1 cellular context compared by ENCODE assay signal in the genomic region with DNA sequence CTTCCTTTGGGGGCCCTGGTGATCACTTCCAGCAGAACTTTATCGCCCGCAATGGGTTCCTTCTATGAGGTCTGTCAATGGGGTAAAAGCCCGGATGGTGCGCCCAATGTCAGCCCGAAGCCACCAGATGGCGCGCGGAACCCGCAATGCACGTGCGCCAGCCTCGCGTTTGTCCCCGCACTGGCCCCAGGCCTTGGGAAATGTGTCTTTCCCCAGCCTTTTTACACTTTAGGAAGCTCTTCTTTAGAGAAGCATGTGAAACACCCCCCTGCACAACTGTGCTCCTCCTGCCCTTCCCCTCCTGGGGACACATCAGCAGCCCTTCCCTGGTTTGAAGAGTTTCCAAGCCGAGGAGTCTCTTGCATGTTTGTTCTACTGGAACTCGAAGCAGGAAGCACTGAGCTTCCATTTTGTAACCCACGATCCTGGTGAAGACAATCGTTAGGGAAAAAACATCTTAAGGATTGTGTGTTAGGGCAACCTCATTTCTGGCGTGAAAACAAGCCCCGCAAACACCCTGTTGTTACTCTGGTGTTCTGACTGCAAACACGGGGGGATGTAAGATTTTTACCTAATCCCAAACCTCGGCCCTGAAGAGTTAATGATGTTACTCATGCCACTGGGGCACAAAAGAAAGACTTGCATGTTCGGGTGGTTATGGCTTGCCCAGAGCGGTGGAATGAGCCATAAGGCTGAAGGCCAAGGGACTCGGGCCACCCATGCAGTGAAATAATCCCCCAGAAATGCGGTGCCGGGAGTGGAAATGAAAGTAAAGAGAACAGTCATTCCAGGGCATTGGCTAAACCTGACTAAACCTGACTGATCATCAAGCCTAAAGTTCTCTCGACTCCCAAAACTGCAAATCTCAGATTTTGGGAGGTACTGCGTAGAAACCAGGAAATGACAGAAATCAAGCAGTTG.
TF ChIP-seq lines count a peak whose summit lies in the region.

No MANE protein-coding gene starts in this region.

TF ChIP-seq in K562, 482 proteins besides CTCF, POLR2A, EP300 and RAD21 (continued from another document and continues in another):
- TF ChIP-seq SNIP1 (IDR thresholded peaks at IDR 0.05; ENCODE audit: low read depth), result no peak
- TF ChIP-seq MTF1 (CRISPR knock-in tag; IDR thresholded peaks at IDR 0.05; ENCODE audit: borderline replicate concordance), result no peak
- TF ChIP-seq DPF2 (IDR thresholded peaks at IDR 0.05), result no peak
- TF ChIP-seq ZFP1 (CRISPR knock-in tag; IDR thresholded peaks at IDR 0.05), result no peak; the same call in 1 of the 2 replicates
- TF ChIP-seq PRPF4 (IDR thresholded peaks at IDR 0.05; ENCODE audit: insufficient read depth, low read depth, low read length, poor library complexity, severe bottlenecking), result no peak
- TF ChIP-seq CC2D1A (IDR thresholded peaks at IDR 0.05), result peak; percentile 96
- TF ChIP-seq MEF2A (IDR thresholded peaks at IDR 0.05; ENCODE audit: control insufficient read depth, low read depth, low read length), result no peak
- TF ChIP-seq DDX20 (tag; IDR thresholded peaks at IDR 0.05; ENCODE audit: low read depth), result peak; percentile 84
- TF ChIP-seq MXI1 (IDR thresholded peaks at IDR 0.05; ENCODE audit: low read depth, low read length), result no peak
- no peak for TF ChIP-seq RBM14 (IDR thresholded peaks at IDR 0.05; ENCODE audit: borderline replicate concordance, insufficient read depth, low read depth, low read length)
- TF ChIP-seq, protein P1, sequence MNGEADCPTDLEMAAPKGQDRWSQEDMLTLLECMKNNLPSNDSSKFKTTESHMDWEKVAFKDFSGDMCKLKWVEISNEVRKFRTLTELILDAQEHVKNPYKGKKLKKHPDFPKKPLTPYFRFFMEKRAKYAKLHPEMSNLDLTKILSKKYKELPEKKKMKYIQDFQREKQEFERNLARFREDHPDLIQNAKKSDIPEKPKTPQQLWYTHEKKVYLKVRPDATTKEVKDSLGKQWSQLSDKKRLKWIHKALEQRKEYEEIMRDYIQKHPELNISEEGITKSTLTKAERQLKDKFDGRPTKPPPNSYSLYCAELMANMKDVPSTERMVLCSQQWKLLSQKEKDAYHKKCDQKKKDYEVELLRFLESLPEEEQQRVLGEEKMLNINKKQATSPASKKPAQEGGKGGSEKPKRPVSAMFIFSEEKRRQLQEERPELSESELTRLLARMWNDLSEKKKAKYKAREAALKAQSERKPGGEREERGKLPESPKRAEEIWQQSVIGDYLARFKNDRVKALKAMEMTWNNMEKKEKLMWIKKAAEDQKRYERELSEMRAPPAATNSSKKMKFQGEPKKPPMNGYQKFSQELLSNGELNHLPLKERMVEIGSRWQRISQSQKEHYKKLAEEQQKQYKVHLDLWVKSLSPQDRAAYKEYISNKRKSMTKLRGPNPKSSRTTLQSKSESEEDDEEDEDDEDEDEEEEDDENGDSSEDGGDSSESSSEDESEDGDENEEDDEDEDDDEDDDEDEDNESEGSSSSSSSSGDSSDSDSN (IDR thresholded peaks at IDR 0.05; ENCODE audit: borderline replicate concordance in 1 of 2, low read depth in 2 of 2, low read length in 2 of 2), result no peak
- no peak for TF ChIP-seq MCM5 (IDR thresholded peaks at IDR 0.05; ENCODE audit: low read depth)
- peak; percentile 90; the same call in 1 of the 2 replicates for TF ChIP-seq HDAC8 (tag; IDR thresholded peaks at IDR 0.05)
- peak; percentile 66; the same call in 1 of the 2 replicates for TF ChIP-seq ZFP91 (CRISPR knock-in tag; IDR thresholded peaks at IDR 0.05)
- TF ChIP-seq BCLAF1 (IDR thresholded peaks at IDR 0.05; ENCODE audit: borderline replicate concordance in 1 of 2, control insufficient read depth in 1 of 2, low read depth in 2 of 2, low read length in 1 of 2), result no peak
- no peak for TF ChIP-seq JUN (IDR thresholded peaks at IDR 0.05; ENCODE audit: borderline replicate concordance, low read depth, low read length)
- no peak for TF ChIP-seq JUN (CRISPR knock-in tag; IDR thresholded peaks at IDR 0.05; ENCODE audit: borderline replicate concordance)
- TF ChIP-seq MYBL2 (IDR thresholded peaks at IDR 0.05; ENCODE audit: low read depth), result no peak
- TF ChIP-seq MYBL2 (CRISPR knock-in tag; IDR thresholded peaks at IDR 0.05; ENCODE audit: borderline replicate concordance), result no peak
- TF ChIP-seq MAFK (IDR thresholded peaks at IDR 0.05; ENCODE audit: low read length), result no peak
- 0 out of 2 replicates have a peak, but pooled peaks have one; percentile 8 for TF ChIP-seq ZBTB12 (CRISPR knock-in tag; IDR thresholded peaks at IDR 0.05)
- TF ChIP-seq NCOA6 (IDR thresholded peaks at IDR 0.05), result no peak
- TF ChIP-seq POLR2G (IDR thresholded peaks at IDR 0.05; ENCODE audit: low read depth, low read length), result no peak
- no peak for TF ChIP-seq HNRNPUL1 (IDR thresholded peaks at IDR 0.05; ENCODE audit: low read length)
- TF ChIP-seq EGR1 (conservative IDR thresholded peaks at IDR 0.05), result no peak
- TF ChIP-seq RFX7 (CRISPR knock-in tag; IDR thresholded peaks at IDR 0.05), result no peak; the same call in 1 of the 2 replicates
- TF ChIP-seq TAL1 (IDR thresholded peaks at IDR 0.05), result no peak
- peak; percentile 49; the same call in 1 of the 2 replicates for TF ChIP-seq ESRRA (IDR thresholded peaks at IDR 0.05; ENCODE audit: borderline replicate concordance, low read depth)
- TF ChIP-seq ZNF124 (CRISPR knock-in tag; IDR thresholded peaks at IDR 0.05), result no peak
- TF ChIP-seq NCOA1 (IDR thresholded peaks at IDR 0.05; ENCODE audit: low read depth), result no peak; the same call in 1 of the 2 replicates
- TF ChIP-seq, protein P2, sequence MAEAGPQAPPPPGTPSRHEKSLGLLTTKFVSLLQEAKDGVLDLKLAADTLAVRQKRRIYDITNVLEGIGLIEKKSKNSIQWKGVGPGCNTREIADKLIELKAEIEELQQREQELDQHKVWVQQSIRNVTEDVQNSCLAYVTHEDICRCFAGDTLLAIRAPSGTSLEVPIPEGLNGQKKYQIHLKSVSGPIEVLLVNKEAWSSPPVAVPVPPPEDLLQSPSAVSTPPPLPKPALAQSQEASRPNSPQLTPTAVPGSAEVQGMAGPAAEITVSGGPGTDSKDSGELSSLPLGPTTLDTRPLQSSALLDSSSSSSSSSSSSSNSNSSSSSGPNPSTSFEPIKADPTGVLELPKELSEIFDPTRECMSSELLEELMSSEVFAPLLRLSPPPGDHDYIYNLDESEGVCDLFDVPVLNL (CRISPR knock-in tag; IDR thresholded peaks at IDR 0.05; ENCODE audit: low read depth), result peak; percentile 52
- TF ChIP-seq CREM (IDR thresholded peaks at IDR 0.05; ENCODE audit: low read depth), result peak; percentile 59; the same call in 1 of the 2 replicates
- TF ChIP-seq XRCC3 (IDR thresholded peaks at IDR 0.05), result no peak
- TF ChIP-seq SUPT5H (IDR thresholded peaks at IDR 0.05), result no peak
- TF ChIP-seq KDM4B (IDR thresholded peaks at IDR 0.05; ENCODE audit: borderline replicate concordance in 2 of 2, low read depth in 1 of 2), result peak in 1 of 2 experiments; percentile 69; a peak in 1 of 4 replicates
- no peak for TF ChIP-seq PREB (CRISPR knock-in tag; IDR thresholded peaks at IDR 0.05)
- TF ChIP-seq NR4A1 (CRISPR knock-in tag; IDR thresholded peaks at IDR 0.05), result no peak; the same call in 1 of the 2 replicates
- TF ChIP-seq NR4A1 (tag; IDR thresholded peaks at IDR 0.05), result peak; percentile 97
- TF ChIP-seq ZNF76 (CRISPR knock-in tag; IDR thresholded peaks at IDR 0.05; ENCODE audit: borderline replicate concordance), result peak; percentile 93
- TF ChIP-seq E2F5 (CRISPR knock-in tag; IDR thresholded peaks at IDR 0.05), result peak; percentile 84; the same call in 1 of the 2 replicates
- TF ChIP-seq ZC3H4 (CRISPR knock-in tag; IDR thresholded peaks at IDR 0.05; ENCODE audit: borderline replicate concordance), result no peak
- peak; percentile 77; the same call in 1 of the 2 replicates for TF ChIP-seq NR1H2 (CRISPR knock-in tag; IDR thresholded peaks at IDR 0.05)
- no peak for TF ChIP-seq ETV6 (IDR thresholded peaks at IDR 0.05; ENCODE audit: borderline replicate concordance in 1 of 2, low read depth in 2 of 2, low read length in 1 of 2)
- no peak for TF ChIP-seq ETV6 (CRISPR knock-in tag; IDR thresholded peaks at IDR 0.05; ENCODE audit: borderline replicate concordance)
- peak; percentile 100 for TF ChIP-seq STAG1 (CRISPR knock-in tag; IDR thresholded peaks at IDR 0.05; ENCODE audit: borderline replicate concordance)
- no peak for TF ChIP-seq EWSR1 (IDR thresholded peaks at IDR 0.05; ENCODE audit: borderline replicate concordance, low read depth, partially characterized antibody)
- no peak for TF ChIP-seq CEBPG (CRISPR knock-in tag; IDR thresholded peaks at IDR 0.05)
- TF ChIP-seq CEBPG (tag; conservative IDR thresholded peaks at IDR 0.05 in 1 of 2, IDR thresholded peaks at IDR 0.05 in 1 of 2), result peak; percentile 6 to 44; a peak in 3 of 4 replicates
- no peak for TF ChIP-seq ZNF785 (CRISPR knock-in tag; IDR thresholded peaks at IDR 0.05)
- TF ChIP-seq MTA2 (IDR thresholded peaks at IDR 0.05; ENCODE audit: low read depth), result 0 out of 2 replicates have a peak, but pooled peaks have one; percentile 11
- TF ChIP-seq HMG20A (CRISPR knock-in tag; conservative IDR thresholded peaks at IDR 0.05), result no peak
- no peak for TF ChIP-seq MIER1 (IDR thresholded peaks at IDR 0.05; ENCODE audit: low read depth)
- peak; percentile 90 for TF ChIP-seq ZBTB33 (CRISPR knock-in tag; IDR thresholded peaks at IDR 0.05)
- no peak for TF ChIP-seq FOXJ3 (CRISPR knock-in tag; IDR thresholded peaks at IDR 0.05)
- TF ChIP-seq MAX (CRISPR knock-in tag; IDR thresholded peaks at IDR 0.05), result peak; percentile 99
